Comparison of ENCODE assay signal across 9 cellular contexts in the genomic region with DNA sequence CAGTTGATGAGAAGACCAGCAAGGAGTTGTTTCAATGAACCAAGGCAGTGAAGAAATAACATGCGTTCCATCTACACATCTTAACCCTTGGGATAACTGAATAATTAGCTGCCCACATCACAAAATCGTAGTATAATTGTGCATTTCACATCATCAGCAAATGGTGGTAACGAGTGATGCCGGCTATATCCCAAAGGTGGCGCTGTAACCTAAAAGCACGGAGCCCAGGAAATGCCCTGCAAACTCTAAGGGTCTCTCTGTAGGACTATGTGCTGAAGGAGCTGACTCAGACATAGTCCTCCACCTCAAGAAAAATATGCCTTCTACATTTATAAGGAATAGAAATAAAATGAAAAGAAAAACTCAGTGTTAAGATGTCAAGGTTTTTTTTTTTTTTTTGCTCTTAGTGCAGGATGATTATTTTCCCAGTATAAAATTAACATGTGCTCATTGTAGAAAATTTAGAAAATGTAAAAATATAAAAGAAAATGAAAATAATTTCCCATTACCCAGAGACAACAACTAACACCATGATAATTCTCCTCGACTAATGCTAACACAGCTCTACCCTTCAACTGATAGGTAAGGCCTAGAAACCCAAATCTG. TPM values are rescaled to one million over a fixed set of nuclear protein-coding genes. Genes with fewer than 3 reads are reported as not detected.
A peak's percentile ranks its signal among the peaks of the same experiment; 100 is the strongest.
DNase-seq lines count a peak whose midpoint lies in the region; ATAC-seq and TF ChIP-seq lines count a peak whose summit lies in the region.
"Had no signal": no experiment of that assay in that cellular context is flagged by ENCODE, and none has a peak within 500 bp of the region (broad histone marks: within the 10 kb centered on the region; RNA-seq: fewer than 3 reads in every experiment).

No MANE protein-coding gene starts in this region.

- H3K36me3 ChIP-seq in GM06990 (ENCODE audit: control insufficient read depth, insufficient read depth, low read length) = no peaks in the 10 kb centered on the region
- no peaks in the 10 kb centered on the region for H3K36me3 ChIP-seq in lower lobe of right lung
- H3K36me3 ChIP-seq: neutrophil had no signal

- no peaks in the 10 kb centered on the region for H3K4me1 Mint-ChIP-seq in stimulated activated effector memory CD8-positive, alpha-beta T cell treated with anti-CD3 and anti-CD28 coated beads, Interleukin-12 subunit alpha, Interleukin-12 subunit beta, amount 100 ng/mL, for 72 hours

- H3K4me1 ChIP-seq in lower lobe of right lung = no peaks in the 10 kb centered on the region

- H3K27me3 ChIP-seq in GM06990 (replicated peaks; ENCODE audit: control insufficient read depth, insufficient read depth, low read length) (no peaks in the 10 kb centered on the region), lower lobe of right lung (ENCODE audit: low read depth) (no peaks in the 10 kb centered on the region)
- H3K27me3 ChIP-seq: neutrophil had no signal

- TF ChIP-seq CTCF in GM06990 (IDR thresholded peaks at IDR 0.05; ENCODE audit: insufficient read depth, low read length, poor library complexity, severe bottlenecking) (peak; percentile 88), GM20000 (IDR thresholded peaks at IDR 0.05; ENCODE audit: extremely low read depth, missing control alignments) (peak; percentile 30), lower lobe of right lung (IDR thresholded peaks at IDR 0.05) (peak; percentile 39)

- no peaks in the 10 kb centered on the region for H3K9me3 ChIP-seq in lower lobe of right lung
- H3K9me3 ChIP-seq: neutrophil had no signal

- H3K27ac ChIP-seq in lower lobe of right lung = no peak overlapping the region
- H3K27ac ChIP-seq: neutrophil had no signal

- DNase-seq in GM06990 (ENCODE audit: extremely low read depth, insufficient read length) = no peak
- peak; percentile 40 for DNase-seq in GM20000 (ENCODE audit: low spot score)
- peak; percentile 21 for DNase-seq in Jurkat, Clone E6-1 (ENCODE audit: low read depth, low spot score)
- peak; percentile 66 for DNase-seq in amniotic epithelial cell (ENCODE audit: low read depth)
- no peak for DNase-seq in lower lobe of right lung
- DNase-seq in anterior cingulate cortex (lab: John Stamatoyannopoulos, UW) = no peak
- DNase-seq in stimulated activated effector memory CD8-positive, alpha-beta T cell treated with anti-CD3 and anti-CD28 coated beads, Interleukin-12 subunit alpha, Interleukin-12 subunit beta, amount 100 ng/mL, for 72 hours (ENCODE audit: low spot score in 2 of 2) = no peak
- DNase-seq in activated T-cell treated with anti-CD3 and anti-CD28 coated beads for 4 hours = no peak

- no peak overlapping the region for H3K27ac Mint-ChIP-seq in stimulated activated effector memory CD8-positive, alpha-beta T cell treated with anti-CD3 and anti-CD28 coated beads, Interleukin-12 subunit alpha, Interleukin-12 subunit beta, amount 100 ng/mL, for 72 hours

- H3K4me3 Mint-ChIP-seq in stimulated activated effector memory CD8-positive, alpha-beta T cell treated with anti-CD3 and anti-CD28 coated beads, Interleukin-12 subunit alpha, Interleukin-12 subunit beta, amount 100 ng/mL, for 72 hours = no peak overlapping the region

- peaks cover 14% of the 10 kb centered on the region for H3K9me3 Mint-ChIP-seq in stimulated activated effector memory CD8-positive, alpha-beta T cell treated with anti-CD3 and anti-CD28 coated beads, Interleukin-12 subunit alpha, Interleukin-12 subunit beta, amount 100 ng/mL, for 72 hours

- intact Hi-C loops in lower lobe of right lung (cut with DNase I) = no loop called here

- no peaks in the 10 kb centered on the region for H3K36me3 Mint-ChIP-seq in stimulated activated effector memory CD8-positive, alpha-beta T cell treated with anti-CD3 and anti-CD28 coated beads, Interleukin-12 subunit alpha, Interleukin-12 subunit beta, amount 100 ng/mL, for 72 hours

- ATAC-seq in lower lobe of right lung = peak in 1 of 2 donors; percentile 48
- no peak for ATAC-seq in stimulated activated effector memory CD8-positive, alpha-beta T cell treated with anti-CD3 and anti-CD28 coated beads, Interleukin-12 subunit alpha, Interleukin-12 subunit beta, amount 100 ng/mL, for 72 hours

- H3K4me3 ChIP-seq in GM06990 (replicated peaks; ENCODE audit: low read depth, low read length) (no peak overlapping the region), lower lobe of right lung (no peak overlapping the region)
- H3K4me3 ChIP-seq in Jurkat, Clone E6-1 (ENCODE audit: low read length) = no peak overlapping the region

RNA-seq across cellular contexts. Expression of gene DSG3, which starts 23.1 kb away (rescaled TPM):
- polyA plus RNA-seq in Jurkat, Clone E6-1 (2012; ENCODE audit: insufficient read depth, insufficient read length) = not detected
- total RNA-seq in lower lobe of right lung = not detected

RNA-seq across cellular contexts. Expression of gene DSG4, which starts 47.9 kb away (rescaled TPM):
- not detected for polyA plus RNA-seq in Jurkat, Clone E6-1 (2012; ENCODE audit: insufficient read depth, insufficient read length)
- total RNA-seq in lower lobe of right lung = not detected

Comparison
In these comparisons a context has a peak if more than half of its experiments do, and no peak if none do; other contexts are left out.
1. DNase-seq: peak in GM20000 (single experiment), Jurkat, Clone E6-1 (single experiment) and amniotic epithelial cell (single experiment); none in GM06990 (single experiment), lower lobe of right lung (single experiment), anterior cingulate cortex (0 of 58), stimulated activated effector memory CD8-positive, alpha-beta T cell treated with anti-CD3 and anti-CD28 coated beads, Interleukin-12 subunit alpha, Interleukin-12 subunit beta, amount 100 ng/mL, for 72 hours (0 of 2) and activated T-cell treated with anti-CD3 and anti-CD28 coated beads for 4 hours (single experiment).
2. CTCF ChIP-seq: peak in every context shown above with its lines; median percentile 88 in GM06990; 39 in lower lobe of right lung; 30 in GM20000.